20 cellular contexts compared by ENCODE assay signal in genomic region chr3:123809597-123809996, GRCh38.
A peak's percentile ranks its signal among the peaks of the same experiment; 100 is the strongest.
DNase-seq lines count a peak whose midpoint lies in the region; TF ChIP-seq lines count a peak whose summit lies in the region.
"Had no signal": no experiment of that assay in that cellular context is flagged by ENCODE, and none has a peak within 500 bp of the region (broad histone marks: within the 10 kb centered on the region; RNA-seq: fewer than 3 reads in every experiment).

No MANE protein-coding gene starts in this region.

- H3K4me1 Mint-ChIP-seq in chondrocyte (ENCODE audit: low read depth), result peaks cover 22% of the 10 kb centered on the region
- H3K4me1 Mint-ChIP-seq: activated naive CD4-positive, alpha-beta T cell treated with anti-CD3 and anti-CD28 coated beads, Interleukin-2, amount 50 U/mL, for 24 hours; IgD-negative memory B cell had no signal

- no peak overlapping the region for H3K27ac ChIP-seq in tibial artery
- H3K27ac ChIP-seq: C4-2B had no signal

- H3K9me3 Mint-ChIP-seq in chondrocyte (ENCODE audit: low read depth), result no peaks in the 10 kb centered on the region
- H3K9me3 Mint-ChIP-seq: activated naive CD4-positive, alpha-beta T cell treated with anti-CD3 and anti-CD28 coated beads, Interleukin-2, amount 50 U/mL, for 24 hours; activated T-cell treated with anti-CD3 and anti-CD28 coated beads, Interleukin-2, amount 50 U/mL, for 72 hours; IgD-negative memory B cell; mesothelial cell of epicardium had no signal

- intact Hi-C loops in tibial artery (cut with DNase I; ENCODE audit: low total_unique reads), result no loop called here

- H3K4me3 ChIP-seq in AG09309 (ENCODE audit: control insufficient read depth, low read depth, low read length), result no peak overlapping the region
- no peak overlapping the region for H3K4me3 ChIP-seq in tibial artery
- H3K4me3 ChIP-seq: spleen had no signal

- H3K4me3 Mint-ChIP-seq in chondrocyte (ENCODE audit: unreplicated experiment), result no peak overlapping the region
- H3K4me3 Mint-ChIP-seq: activated naive CD4-positive, alpha-beta T cell treated with anti-CD3 and anti-CD28 coated beads, Interleukin-2, amount 50 U/mL, for 24 hours; activated T-cell treated with anti-CD3 and anti-CD28 coated beads, Interleukin-2, amount 50 U/mL, for 72 hours; IgD-negative memory B cell; mesothelial cell of epicardium had no signal

- no peaks in the 10 kb centered on the region for H3K9me3 ChIP-seq in tibial artery
- H3K9me3 ChIP-seq: spleen had no signal

- peaks cover 7% of the 10 kb centered on the region for H3K36me3 Mint-ChIP-seq in chondrocyte (ENCODE audit: low read depth)
- H3K36me3 Mint-ChIP-seq: activated naive CD4-positive, alpha-beta T cell treated with anti-CD3 and anti-CD28 coated beads, Interleukin-2, amount 50 U/mL, for 24 hours; IgD-negative memory B cell; mesothelial cell of epicardium had no signal

- DNase-seq in AG09309 (ENCODE audit: low read depth) (peak; percentile 52), RPMI7951 (ENCODE audit: low read depth) (peak; percentile 82), chondrocyte (ENCODE audit: low spot score) (no peak), glomerular visceral epithelial cell (ENCODE audit: extremely low spot score) (peak; percentile 78), NCI-H1105 treated with DMSO at 0.1 percent for 48 hours (lab: John Stamatoyannopoulos, UW) (no peak), NCI-H146 treated with DMSO at 0.1 percent for 48 hours (lab: John Stamatoyannopoulos, UW; ENCODE audit: unreplicated experiment) (no peak), AG08396 (ENCODE audit: low spot score) (no peak), tibial artery (no peak)
- DNase-seq: activated T-cell treated with anti-CD3 and anti-CD28 coated beads, Interleukin-2, amount 50 U/mL, for 72 hours; caudate nucleus; DMS 273 treated with DMSO at 0.1 percent for 48 hours; effector memory CD4-positive, alpha-beta T cell; NCI-H1694; spleen; stimulated activated CD4-positive, alpha-beta T cell treated with anti-CD3 and anti-CD28 coated beads, Interleukin-4, amount 100 ng/mL, for 4 hours; T1000 had no signal

- H3K36me3 ChIP-seq in tibial artery, result no peaks in the 10 kb centered on the region
- H3K36me3 ChIP-seq: spleen had no signal

- peaks cover 0 to 12% (median 6%) of the 10 kb centered on the region in 4 donors for H3K4me1 ChIP-seq in tibial artery

- TF ChIP-seq CTCF in AG09309 (IDR thresholded peaks at IDR 0.05; ENCODE audit: control insufficient read depth, insufficient read depth, low read depth, low read length, missing control alignments) (no peak), chondrocyte (IDR thresholded peaks at IDR 0.05) (no peak), tibial artery (IDR thresholded peaks at IDR 0.05) (no peak)

- no peaks in the 10 kb centered on the region for H3K27me3 Mint-ChIP-seq in chondrocyte (ENCODE audit: low read depth)
- H3K27me3 Mint-ChIP-seq: activated naive CD4-positive, alpha-beta T cell treated with anti-CD3 and anti-CD28 coated beads, Interleukin-2, amount 50 U/mL, for 24 hours had no signal

- H3K27ac Mint-ChIP-seq in chondrocyte (ENCODE audit: unreplicated experiment), result peak overlapping the region; percentile 52
- H3K27ac Mint-ChIP-seq: activated naive CD4-positive, alpha-beta T cell treated with anti-CD3 and anti-CD28 coated beads, Interleukin-2, amount 50 U/mL, for 24 hours; activated T-cell treated with anti-CD3 and anti-CD28 coated beads, Interleukin-2, amount 50 U/mL, for 72 hours; IgD-negative memory B cell; mesothelial cell of epicardium had no signal

- no peaks in the 10 kb centered on the region for H3K27me3 ChIP-seq in tibial artery
- H3K27me3 ChIP-seq: spleen had no signal

Comparison
In these comparisons a context has a peak if more than half of its experiments do, and no peak if none do; other contexts are left out.
1. DNase-seq: peak in AG09309 (single experiment), RPMI7951 (single experiment) and glomerular visceral epithelial cell (single experiment); none in chondrocyte (single experiment), NCI-H1105 treated with DMSO at 0.1 percent for 48 hours (single experiment), NCI-H146 treated with DMSO at 0.1 percent for 48 hours (single experiment), AG08396 (single experiment) and tibial artery (0 of 2).